Comparison of ENCODE assay signal across 18 cellular contexts in the genomic region with DNA sequence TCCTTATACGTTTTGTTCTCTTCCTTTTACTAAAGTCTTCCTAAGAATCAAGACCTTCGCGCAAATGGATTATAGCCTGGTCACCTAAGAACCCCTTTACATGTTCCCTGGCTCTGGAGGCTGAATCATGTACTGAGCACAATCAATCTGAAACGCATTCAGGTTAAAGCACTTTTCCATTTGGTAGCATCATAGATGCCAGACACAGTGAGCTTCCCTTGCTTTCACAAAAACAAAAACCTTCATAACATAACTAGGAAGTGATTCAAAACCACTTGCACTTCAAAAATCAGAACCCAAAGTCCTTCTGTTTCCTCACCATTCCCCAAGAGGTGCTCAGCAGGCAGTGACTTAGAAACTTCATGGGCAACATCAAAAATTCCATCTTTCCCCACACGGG.
DNase-seq lines count a peak whose midpoint lies in the region; ATAC-seq and TF ChIP-seq lines count a peak whose summit lies in the region.
"Had no signal": no experiment of that assay in that cellular context is flagged by ENCODE, and none has a peak within 500 bp of the region (broad histone marks: within the 10 kb centered on the region; RNA-seq: fewer than 3 reads in every experiment).

No MANE protein-coding gene starts in this region.

- peaks cover 4% of the 10 kb centered on the region; the same call in 1 of the 2 replicates for H3F3A ChIP-seq in GM23248 (ENCODE audit: insufficient read depth)

- no peaks in the 10 kb centered on the region for H3K4me1 Mint-ChIP-seq in activated T-cell treated with anti-CD3 and anti-CD28 coated beads, Interleukin-2, amount 50 U/mL, for 72 hours (ENCODE audit: low read depth)
- no peaks in the 10 kb centered on the region for H3K4me1 Mint-ChIP-seq in activated T-cell treated with anti-CD3 and anti-CD28 coated beads, Interleukin-2, amount 50 U/mL, for 4 hours (ENCODE audit: low read depth)
- peaks cover 8% of the 10 kb centered on the region for H3K4me1 Mint-ChIP-seq in T-helper 2 cell treated with Interferon-gamma antibody and Interleukin-4, amounts not matched to agents 5 μg/mL and 100 μg/mL, for 36 hours (ENCODE audit: low read depth)

- TF ChIP-seq CTCF in neutrophil (IDR thresholded peaks at IDR 0.05), result no peak

- H3K4me3 Mint-ChIP-seq in activated T-cell treated with anti-CD3 and anti-CD28 coated beads, Interleukin-2, amount 50 U/mL, for 72 hours, result no peak overlapping the region
- no peak overlapping the region for H3K4me3 Mint-ChIP-seq in activated T-cell treated with anti-CD3 and anti-CD28 coated beads, Interleukin-2, amount 50 U/mL, for 4 hours
- H3K4me3 Mint-ChIP-seq in T-helper 2 cell treated with Interferon-gamma antibody and Interleukin-4, amounts not matched to agents 5 μg/mL and 100 μg/mL, for 36 hours, result no peak overlapping the region

- H3K27me3 ChIP-seq in GM23248 (replicated peaks; ENCODE audit: insufficient read depth) (no peaks in the 10 kb centered on the region), neutrophil (no peaks in the 10 kb centered on the region)

- no peak overlapping the region for H2AFZ ChIP-seq in GM23248

- H3K27me3 Mint-ChIP-seq in activated T-cell treated with anti-CD3 and anti-CD28 coated beads, Interleukin-2, amount 50 U/mL, for 72 hours (ENCODE audit: low read depth), result no peaks in the 10 kb centered on the region
- H3K27me3 Mint-ChIP-seq in activated T-cell treated with anti-CD3 and anti-CD28 coated beads, Interleukin-2, amount 50 U/mL, for 4 hours (ENCODE audit: low read depth), result no peaks in the 10 kb centered on the region
- H3K27me3 Mint-ChIP-seq in T-helper 2 cell treated with Interferon-gamma antibody and Interleukin-4, amounts not matched to agents 5 μg/mL and 100 μg/mL, for 36 hours (ENCODE audit: low read depth), result no peaks in the 10 kb centered on the region

- 75 to 77% methylated on average over 5 of the region's 5 CpGs for WGBS in GM23248 (ENCODE audit: low coverage in 1 of 2, low lambda C conversion rate in 2 of 2, missing lambda C conversion rate in 2 of 2), 2 experiments

- no peaks in the 10 kb centered on the region for H3K9me3 ChIP-seq in GM23248 (ENCODE audit: low read depth)
- no peaks in the 10 kb centered on the region for H3K9me3 ChIP-seq in neutrophil
- H3K9me3 ChIP-seq: A549 had no signal

- in situ Hi-C loops in GM23248 (cut with MboI), result no loop called here

- H3K9me3 Mint-ChIP-seq in activated T-cell treated with anti-CD3 and anti-CD28 coated beads, Interleukin-2, amount 50 U/mL, for 72 hours, result no peaks in the 10 kb centered on the region
- no peaks in the 10 kb centered on the region for H3K9me3 Mint-ChIP-seq in activated T-cell treated with anti-CD3 and anti-CD28 coated beads, Interleukin-2, amount 50 U/mL, for 4 hours
- no peaks in the 10 kb centered on the region for H3K9me3 Mint-ChIP-seq in T-helper 2 cell treated with Interferon-gamma antibody and Interleukin-4, amounts not matched to agents 5 μg/mL and 100 μg/mL, for 36 hours

- H3K36me3 ChIP-seq in GM23248 (ENCODE audit: low read depth) (no peaks in the 10 kb centered on the region), neutrophil (peaks cover 93% of the 10 kb centered on the region)

- H3K79me2 ChIP-seq in GM23248 (ENCODE audit: insufficient read depth), result no peaks in the 10 kb centered on the region

- no peaks in the 10 kb centered on the region for H3K9me2 ChIP-seq in GM23248 (ENCODE audit: insufficient read depth)

- H3K36me3 Mint-ChIP-seq in activated T-cell treated with anti-CD3 and anti-CD28 coated beads, Interleukin-2, amount 50 U/mL, for 72 hours (ENCODE audit: insufficient read depth in 2 of 2), result peaks cover 3 to 5% of the 10 kb centered on the region in 2 donors
- H3K36me3 Mint-ChIP-seq in activated T-cell treated with anti-CD3 and anti-CD28 coated beads, Interleukin-2, amount 50 U/mL, for 4 hours (ENCODE audit: insufficient read depth), result peaks cover 44% of the 10 kb centered on the region
- peaks cover 19% of the 10 kb centered on the region for H3K36me3 Mint-ChIP-seq in T-helper 2 cell treated with Interferon-gamma antibody and Interleukin-4, amounts not matched to agents 5 μg/mL and 100 μg/mL, for 36 hours (ENCODE audit: low read depth)

- H3K27ac Mint-ChIP-seq in activated T-cell treated with anti-CD3 and anti-CD28 coated beads, Interleukin-2, amount 50 U/mL, for 72 hours, result peak overlapping the region; percentile 79
- H3K27ac Mint-ChIP-seq in T-helper 2 cell treated with Interferon-gamma antibody and Interleukin-4, amounts not matched to agents 5 μg/mL and 100 μg/mL, for 36 hours, result no peak overlapping the region

- H3K4me3 ChIP-seq in GM23248 (no peak overlapping the region), neutrophil (ENCODE audit: low read depth in 1 of 2, low read length in 1 of 2) (no peak overlapping the region)
- H3K4me3 ChIP-seq: A549 had no signal

- no peak for DNase-seq in activated T-cell treated with anti-CD3 and anti-CD28 coated beads, Interleukin-2, amount 50 U/mL, for 72 hours
- no peak for DNase-seq in activated T-cell treated with anti-CD3 and anti-CD28 coated beads, Interleukin-2, amount 50 U/mL, for 4 hours
- DNase-seq in GM23248, result peak; percentile 5
- peak; percentile 72 for DNase-seq in dermis blood vessel endothelial cell
- DNase-seq in NCI-H1694 (lab: John Stamatoyannopoulos, UW), result no peak
- DNase-seq in T-helper 2 cell treated with Interferon-gamma antibody and Interleukin-4, amounts not matched to agents 5 μg/mL and 100 μg/mL, for 36 hours (ENCODE audit: low spot score), result no peak
- DNase-seq: DMS79, KG1, MV-4-11, NCI-H187 treated with DMSO at 0.1 percent for 48 hours, NCI-H226, NCI-H524, OCI-M1, SHP77 had no signal

- no peak overlapping the region for H3K4me2 ChIP-seq in GM23248 (ENCODE audit: unreplicated experiment)
- H3K4me2 ChIP-seq: A549 had no signal

- ATAC-seq in activated T-cell treated with anti-CD3 and anti-CD28 coated beads, Interleukin-2, amount 50 U/mL, for 72 hours (replicated peaks in 1 of 2), result no peak
- ATAC-seq in activated T-cell treated with anti-CD3 and anti-CD28 coated beads, Interleukin-2, amount 50 U/mL, for 4 hours, result no peak
- ATAC-seq in HG02970 (IDR thresholded peaks at IDR 0.05; ENCODE audit: low FRiP score, unreplicated experiment), result no peak
- ATAC-seq: A549 had no signal

- H3K9ac ChIP-seq in GM23248, result no peak overlapping the region

- H3K27ac ChIP-seq in GM23248, result no peak overlapping the region
- peak overlapping the region; percentile 7 for H3K27ac ChIP-seq in neutrophil
- H3K27ac ChIP-seq: A549, C4-2B had no signal

- no peaks in the 10 kb centered on the region for H3K4me1 ChIP-seq in GM23248 (ENCODE audit: insufficient read depth)
- H3K4me1 ChIP-seq in neutrophil (ENCODE audit: control insufficient read depth in 1 of 2, insufficient read depth in 1 of 2, low read depth in 1 of 2, low read length in 1 of 2), result peaks cover 12 to 14% of the 10 kb centered on the region in 2 experiments
- H3K4me1 ChIP-seq: A549 had no signal

- H4K20me1 ChIP-seq in GM23248 (ENCODE audit: insufficient read depth), result no peaks in the 10 kb centered on the region

Comparison
In these comparisons a context has a peak if more than half of its experiments do, and no peak if none do; other contexts are left out.
1. DNase-seq: peak in GM23248 (single experiment) and dermis blood vessel endothelial cell (single experiment); none in activated T-cell treated with anti-CD3 and anti-CD28 coated beads, Interleukin-2, amount 50 U/mL, for 72 hours (0 of 2), activated T-cell treated with anti-CD3 and anti-CD28 coated beads, Interleukin-2, amount 50 U/mL, for 4 hours (single experiment), NCI-H1694 (single experiment) and T-helper 2 cell treated with Interferon-gamma antibody and Interleukin-4, amounts not matched to agents 5 μg/mL and 100 μg/mL, for 36 hours (single experiment).